31 cellular contexts compared by ENCODE assay signal in the genomic region with DNA sequence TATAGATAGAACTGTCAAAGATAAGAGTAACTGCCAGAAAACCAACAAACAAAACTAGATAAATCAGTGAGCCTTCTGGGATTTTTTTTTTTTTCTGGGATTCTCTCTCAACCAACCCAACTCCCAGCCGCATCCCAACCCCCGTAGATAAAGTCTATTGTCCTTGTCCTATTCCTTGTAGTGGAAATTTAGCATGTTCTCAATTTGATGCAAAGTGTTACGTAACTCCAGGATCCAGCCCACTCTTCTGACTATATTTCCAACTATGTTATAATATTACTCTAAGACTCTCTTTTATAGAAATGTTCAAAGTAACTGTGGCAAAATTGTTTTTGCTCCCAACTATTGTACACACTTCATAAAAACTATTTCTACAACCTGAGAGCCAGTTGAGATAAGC.
"Had no signal": no experiment of that assay in that cellular context is flagged by ENCODE, and none has a peak within 500 bp of the region (broad histone marks: within the 10 kb centered on the region; RNA-seq: fewer than 3 reads in every experiment).

No MANE protein-coding gene starts in this region.

- H3K4me3 Mint-ChIP-seq: naive thymus-derived CD8-positive, alpha-beta T cell; natural killer cell treated with Interleukin-12 subunit alpha and Interleukin-12 subunit beta and Interleukin-15 and Interleukin-18, amount 100 ng/mL, for 72 hours; nephron progenitor cell; neural crest cell; stimulated activated memory B cell treated with anti-CD40 and anti-IgM and Interleukin-4, amounts not matched to agents 10 μg/mL and 1 μg/mL and 100 μg/mL, for 72 hours; stimulated activated naive CD8-positive, alpha-beta T cell treated with anti-CD3 and anti-CD28 coated beads, Interleukin-15, amount 100 ng/mL, for 72 hours; type B pancreatic cell had no signal

- H3K9ac ChIP-seq: parathyroid adenoma had no signal

- H3K27ac Mint-ChIP-seq: naive thymus-derived CD8-positive, alpha-beta T cell; natural killer cell treated with Interleukin-12 subunit alpha and Interleukin-12 subunit beta and Interleukin-15 and Interleukin-18, amount 100 ng/mL, for 72 hours; nephron progenitor cell; progenitor cell of endocrine pancreas; stimulated activated memory B cell treated with anti-CD40 and anti-IgM and Interleukin-4, amounts not matched to agents 10 μg/mL and 1 μg/mL and 100 μg/mL, for 72 hours; stimulated activated naive CD8-positive, alpha-beta T cell treated with anti-CD3 and anti-CD28 coated beads, Interleukin-15, amount 100 ng/mL, for 72 hours; type B pancreatic cell had no signal

- H3K27me3 Mint-ChIP-seq: progenitor cell of endocrine pancreas, type B pancreatic cell had no signal

- H3K27ac ChIP-seq: ovary, parathyroid adenoma, psoas muscle, skin epidermis, spleen, suprapubic skin, testis, tibial artery, transverse colon, upper lobe of right lung, uterus had no signal

- H3K27me3 ChIP-seq: ovary, suprapubic skin, testis, tibial artery, transverse colon, upper lobe of right lung, uterus had no signal

- H3K79me2 ChIP-seq: parathyroid adenoma had no signal

- ATAC-seq: naive thymus-derived CD8-positive, alpha-beta T cell; natural killer cell treated with Interleukin-12 subunit alpha and Interleukin-12 subunit beta and Interleukin-15 and Interleukin-18, amount 100 ng/mL, for 72 hours; psoas muscle; right cardiac atrium; sciatic nerve; stimulated activated memory B cell treated with anti-CD40 and anti-IgM and Interleukin-4, amounts not matched to agents 10 μg/mL and 1 μg/mL and 100 μg/mL, for 72 hours; stimulated activated naive CD8-positive, alpha-beta T cell treated with anti-CD3 and anti-CD28 coated beads, Interleukin-15, amount 100 ng/mL, for 72 hours; stimulated activated naive CD8-positive, alpha-beta T cell treated with anti-CD3 and anti-CD28 coated beads, Interleukin-15, Interleukin-2, amounts not matched to agents 100 U/mL and 50 U/mL, for 24 hours; upper lobe of right lung had no signal

- H3K9me3 ChIP-seq: testis, upper lobe of right lung had no signal

- H3K4me1 ChIP-seq: parathyroid adenoma, psoas muscle, spleen, suprapubic skin, testis, tibial artery, transverse colon, upper lobe of right lung, uterus had no signal

- H3K4me3 ChIP-seq: ovary, psoas muscle, skin epidermis, smooth muscle cell, spleen, suprapubic skin, testis, tibial artery, transverse colon, upper lobe of right lung, uterus had no signal

- H3K4me1 Mint-ChIP-seq: naive thymus-derived CD8-positive, alpha-beta T cell; stimulated activated memory B cell treated with anti-CD40 and anti-IgM and Interleukin-4, amounts not matched to agents 10 μg/mL and 1 μg/mL and 100 μg/mL, for 72 hours; stimulated activated naive CD8-positive, alpha-beta T cell treated with anti-CD3 and anti-CD28 coated beads, Interleukin-15, amount 100 ng/mL, for 72 hours had no signal

- H3K4me2 ChIP-seq: smooth muscle cell had no signal

- DNase-seq: naive thymus-derived CD8-positive, alpha-beta T cell; nephron progenitor cell; occipital lobe; ovary; psoas muscle; right cardiac atrium; spleen; stimulated activated CD4-positive, alpha-beta T cell treated with anti-CD3 and anti-CD28 coated beads, Interleukin-12 subunit alpha, Interleukin-12 subunit beta, amount 100 ng/mL, for 4 hours; stimulated activated CD4-positive, alpha-beta T cell treated with anti-CD3 and anti-CD28 coated beads, Interleukin-1b, Interleukin-23, amount 100 ng/mL, for 48 hours; stimulated activated CD4-positive, alpha-beta T cell treated with anti-CD3 and anti-CD28 coated beads, Interleukin-4, amount 100 ng/mL, for 1 hour; stimulated activated CD4-positive, alpha-beta T cell treated with anti-CD3 and anti-CD28 coated beads, Interleukin-4, amount 100 ng/mL, for 4 hours; stimulated activated CD8-positive, alpha-beta memory T cell treated with anti-CD3 and anti-CD28 coated beads, Interleukin-4, amount 100 ng/mL, for 48 hours; stimulated activated naive CD4-positive, alpha-beta T cell; stimulated activated naive CD8-positive, alpha-beta T cell treated with anti-CD3 and anti-CD28 coated beads, Interleukin-15, amount 100 ng/mL, for 72 hours; stimulated activated naive CD8-positive, alpha-beta T cell treated with anti-CD3 and anti-CD28 coated beads, Interleukin-15, Interleukin-2, amounts not matched to agents 100 U/mL and 50 U/mL, for 24 hours; substantia nigra; testis; tibial artery; transverse colon; upper lobe of right lung; uterus had no signal

- H3K36me3 Mint-ChIP-seq: type B pancreatic cell had no signal

- H2AFZ ChIP-seq: parathyroid adenoma had no signal

- H3K36me3 ChIP-seq: ovary, spleen, suprapubic skin, tibial artery, transverse colon, upper lobe of right lung, uterus had no signal
